In the genomic region with DNA sequence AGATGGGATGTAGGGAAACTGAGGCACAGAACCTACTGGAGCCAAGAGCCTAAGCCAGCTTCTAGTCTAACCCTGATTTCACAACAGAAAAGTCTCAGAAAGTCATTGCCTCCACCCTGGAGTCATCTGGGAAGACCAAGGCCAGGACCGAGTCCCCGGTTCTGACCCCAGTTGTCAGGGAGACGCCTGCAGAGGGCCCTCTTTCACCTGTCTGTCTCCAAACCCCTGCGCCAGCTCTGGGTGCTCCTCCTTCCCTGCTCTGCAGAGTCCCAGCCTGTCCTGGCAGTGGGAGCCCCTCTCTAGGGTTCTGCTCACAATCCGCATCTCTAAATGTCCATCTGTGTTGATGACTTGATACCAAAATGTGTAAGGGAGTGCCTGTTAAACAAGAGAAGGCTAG, we compare ENCODE assay signal across 1 cellular context.
TF ChIP-seq lines count a peak whose summit lies in the region.

No MANE protein-coding gene starts in this region.

TF ChIP-seq in WTC11, 78 proteins besides CTCF, POLR2A, EP300 and RAD21 (continued from another document):
- TF ChIP-seq, protein P1, sequence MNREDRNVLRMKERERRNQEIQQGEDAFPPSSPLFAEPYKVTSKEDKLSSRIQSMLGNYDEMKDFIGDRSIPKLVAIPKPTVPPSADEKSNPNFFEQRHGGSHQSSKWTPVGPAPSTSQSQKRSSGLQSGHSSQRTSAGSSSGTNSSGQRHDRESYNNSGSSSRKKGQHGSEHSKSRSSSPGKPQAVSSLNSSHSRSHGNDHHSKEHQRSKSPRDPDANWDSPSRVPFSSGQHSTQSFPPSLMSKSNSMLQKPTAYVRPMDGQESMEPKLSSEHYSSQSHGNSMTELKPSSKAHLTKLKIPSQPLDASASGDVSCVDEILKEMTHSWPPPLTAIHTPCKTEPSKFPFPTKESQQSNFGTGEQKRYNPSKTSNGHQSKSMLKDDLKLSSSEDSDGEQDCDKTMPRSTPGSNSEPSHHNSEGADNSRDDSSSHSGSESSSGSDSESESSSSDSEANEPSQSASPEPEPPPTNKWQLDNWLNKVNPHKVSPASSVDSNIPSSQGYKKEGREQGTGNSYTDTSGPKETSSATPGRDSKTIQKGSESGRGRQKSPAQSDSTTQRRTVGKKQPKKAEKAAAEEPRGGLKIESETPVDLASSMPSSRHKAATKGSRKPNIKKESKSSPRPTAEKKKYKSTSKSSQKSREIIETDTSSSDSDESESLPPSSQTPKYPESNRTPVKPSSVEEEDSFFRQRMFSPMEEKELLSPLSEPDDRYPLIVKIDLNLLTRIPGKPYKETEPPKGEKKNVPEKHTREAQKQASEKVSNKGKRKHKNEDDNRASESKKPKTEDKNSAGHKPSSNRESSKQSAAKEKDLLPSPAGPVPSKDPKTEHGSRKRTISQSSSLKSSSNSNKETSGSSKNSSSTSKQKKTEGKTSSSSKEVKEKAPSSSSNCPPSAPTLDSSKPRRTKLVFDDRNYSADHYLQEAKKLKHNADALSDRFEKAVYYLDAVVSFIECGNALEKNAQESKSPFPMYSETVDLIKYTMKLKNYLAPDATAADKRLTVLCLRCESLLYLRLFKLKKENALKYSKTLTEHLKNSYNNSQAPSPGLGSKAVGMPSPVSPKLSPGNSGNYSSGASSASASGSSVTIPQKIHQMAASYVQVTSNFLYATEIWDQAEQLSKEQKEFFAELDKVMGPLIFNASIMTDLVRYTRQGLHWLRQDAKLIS (CRISPR knock-in tag; IDR thresholded peaks at IDR 0.05; ENCODE audit: borderline replicate concordance): no peak
- TF ChIP-seq, protein P2, sequence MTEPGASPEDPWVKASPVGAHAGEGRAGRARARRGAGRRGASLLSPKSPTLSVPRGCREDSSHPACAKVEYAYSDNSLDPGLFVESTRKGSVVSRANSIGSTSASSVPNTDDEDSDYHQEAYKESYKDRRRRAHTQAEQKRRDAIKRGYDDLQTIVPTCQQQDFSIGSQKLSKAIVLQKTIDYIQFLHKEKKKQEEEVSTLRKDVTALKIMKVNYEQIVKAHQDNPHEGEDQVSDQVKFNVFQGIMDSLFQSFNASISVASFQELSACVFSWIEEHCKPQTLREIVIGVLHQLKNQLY (CRISPR knock-in tag; IDR thresholded peaks at IDR 0.05): no peak
- TF ChIP-seq, protein P3, sequence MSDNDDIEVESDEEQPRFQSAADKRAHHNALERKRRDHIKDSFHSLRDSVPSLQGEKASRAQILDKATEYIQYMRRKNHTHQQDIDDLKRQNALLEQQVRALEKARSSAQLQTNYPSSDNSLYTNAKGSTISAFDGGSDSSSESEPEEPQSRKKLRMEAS (CRISPR knock-in tag; IDR thresholded peaks at IDR 0.05): no peak
- TF ChIP-seq CREM (CRISPR knock-in tag; IDR thresholded peaks at IDR 0.05) (no peak), EMX1 (CRISPR knock-in tag; IDR thresholded peaks at IDR 0.05) (no peak)
- TF ChIP-seq, protein P4, sequence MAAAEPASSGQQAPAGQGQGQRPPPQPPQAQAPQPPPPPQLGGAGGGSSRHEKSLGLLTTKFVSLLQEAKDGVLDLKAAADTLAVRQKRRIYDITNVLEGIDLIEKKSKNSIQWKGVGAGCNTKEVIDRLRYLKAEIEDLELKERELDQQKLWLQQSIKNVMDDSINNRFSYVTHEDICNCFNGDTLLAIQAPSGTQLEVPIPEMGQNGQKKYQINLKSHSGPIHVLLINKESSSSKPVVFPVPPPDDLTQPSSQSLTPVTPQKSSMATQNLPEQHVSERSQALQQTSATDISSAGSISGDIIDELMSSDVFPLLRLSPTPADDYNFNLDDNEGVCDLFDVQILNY (CRISPR knock-in tag; IDR thresholded peaks at IDR 0.05): no peak
